Comparison of ENCODE assay signal across 28 cellular contexts in genomic region chrX:97637289-97637688, GRCh38.
"Had no signal": no experiment of that assay in that cellular context is flagged by ENCODE, and none has a peak within 500 bp of the region (broad histone marks: within the 10 kb centered on the region; RNA-seq: fewer than 3 reads in every experiment).

No MANE protein-coding gene starts in this region.

- H3K9me3 Mint-ChIP-seq: activated CD8-positive, alpha-beta T cell treated with anti-CD3 and anti-CD28 coated beads for 36 hours; activated naive CD4-positive, alpha-beta T cell treated with anti-CD3 and anti-CD28 coated beads, Interleukin-2, amount 50 U/mL, for 24 hours; activated T-cell treated with anti-CD3 and anti-CD28 coated beads, Interleukin-2, amount 50 U/mL, for 72 hours; activated T-helper 2 cell treated with anti-CD3 and anti-CD28 coated beads, Interferon-gamma antibody, Interleukin-2, Interleukin-4, amounts not matched to agents 10 μg/mL and 5 μg/mL and 100 μg/mL, durations not matched to agents 14 hours and 24 hours and 36 hours; T-helper 1 cell treated with Interleukin-12 subunit alpha and Interleukin-12 subunit beta and Interleukin-4 antibody, amounts not matched to agents 30 μg/mL and 1 μg/mL, for 36 hours had no signal

- H3K4me3 Mint-ChIP-seq: activated CD8-positive, alpha-beta T cell treated with anti-CD3 and anti-CD28 coated beads for 36 hours; activated naive CD4-positive, alpha-beta T cell treated with anti-CD3 and anti-CD28 coated beads, Interleukin-2, amount 50 U/mL, for 24 hours; activated T-cell treated with anti-CD3 and anti-CD28 coated beads, Interleukin-2, amount 50 U/mL, for 72 hours; T-helper 1 cell treated with Interleukin-12 subunit alpha and Interleukin-12 subunit beta and Interleukin-4 antibody, amounts not matched to agents 30 μg/mL and 1 μg/mL, for 36 hours had no signal

- ATAC-seq: activated CD4-positive, CD25-positive, alpha-beta regulatory T cell treated with anti-CD3 and anti-CD28 coated beads, Interleukin-2, amount 50 U/mL, for 24 hours; activated CD8-positive, alpha-beta T cell treated with anti-CD3 and anti-CD28 coated beads for 36 hours; activated T-cell treated with anti-CD3 and anti-CD28 coated beads, Interleukin-2, amount 50 U/mL, for 72 hours; Panc1 had no signal

- DNase-seq: activated CD4-positive, alpha-beta T cell treated with anti-CD3 and anti-CD28 coated beads for 4 hours; activated CD8-positive, alpha-beta memory T cell treated with anti-CD3 and anti-CD28 coated beads, Interleukin-2, amount 50 U/mL, for 4 hours; activated CD8-positive, alpha-beta T cell treated with anti-CD3 and anti-CD28 coated beads for 36 hours; activated naive CD4-positive, alpha-beta T cell; activated T-cell treated with anti-CD3 and anti-CD28 coated beads, Interleukin-2, amount 50 U/mL, for 72 hours; amniotic stem cell; brain microvascular endothelial cell; cerebellar nuclear complex; Kasumi-1; KBM-7; NCI-H1105 treated with DMSO at 0.1 percent for 48 hours; NCI-H146; NCI-H1930; NCI-H2107; NCI-H345; NCI-H526; NK-92 treated with Interleukin-12 subunit alpha and Interleukin-12 subunit beta, amount 100 ng/mL, for 24 hours; OCI-M1; RPMI8226; SHP77 had no signal

- H3K27me3 Mint-ChIP-seq: activated CD8-positive, alpha-beta T cell treated with anti-CD3 and anti-CD28 coated beads for 36 hours; activated naive CD4-positive, alpha-beta T cell treated with anti-CD3 and anti-CD28 coated beads, Interleukin-2, amount 50 U/mL, for 24 hours had no signal

- H3K36me3 Mint-ChIP-seq: activated naive CD4-positive, alpha-beta T cell treated with anti-CD3 and anti-CD28 coated beads, Interleukin-2, amount 50 U/mL, for 24 hours had no signal

- H3K27ac Mint-ChIP-seq: activated CD8-positive, alpha-beta T cell treated with anti-CD3 and anti-CD28 coated beads for 36 hours; activated naive CD4-positive, alpha-beta T cell treated with anti-CD3 and anti-CD28 coated beads, Interleukin-2, amount 50 U/mL, for 24 hours; activated T-cell treated with anti-CD3 and anti-CD28 coated beads, Interleukin-2, amount 50 U/mL, for 72 hours; activated T-helper 2 cell treated with anti-CD3 and anti-CD28 coated beads, Interferon-gamma antibody, Interleukin-2, Interleukin-4, amounts not matched to agents 10 μg/mL and 5 μg/mL and 100 μg/mL, durations not matched to agents 14 hours and 24 hours and 36 hours; T-helper 1 cell treated with Interleukin-12 subunit alpha and Interleukin-12 subunit beta and Interleukin-4 antibody, amounts not matched to agents 30 μg/mL and 1 μg/mL, for 36 hours had no signal

- H3K4me3 ChIP-seq: ascending aorta, cardiac muscle cell, SJSA1 had no signal
